In genomic region chr12:108635201-108635996, GRCh38 we compare ENCODE assay signal across 8 cellular contexts. TPM values are rescaled to one million over a fixed set of nuclear protein-coding genes. Genes with fewer than 3 reads are reported as not detected.
DNase-seq lines count a peak whose midpoint lies in the region; ATAC-seq and TF ChIP-seq lines count a peak whose summit lies in the region.

No MANE protein-coding gene starts in this region.

- H3K27me3 ChIP-seq in sigmoid colon: no peaks in the 10 kb centered on the region

- peaks cover 80% of the 10 kb centered on the region for H3K4me1 Mint-ChIP-seq in CD14-positive monocyte
- H3K4me1 Mint-ChIP-seq in central memory CD8-positive, alpha-beta T cell: peaks cover 45% of the 10 kb centered on the region

- H3K36me3 Mint-ChIP-seq in CD14-positive monocyte: peaks cover 9 to 13% of the 10 kb centered on the region in 2 donors
- H3K36me3 Mint-ChIP-seq in central memory CD8-positive, alpha-beta T cell (ENCODE audit: insufficient read depth): peaks cover 32% of the 10 kb centered on the region

- H3K36me3 ChIP-seq in sigmoid colon: no peaks in the 10 kb centered on the region

- peaks cover 0 to 64% (median 40%) of the 10 kb centered on the region in 4 donors for H3K4me1 ChIP-seq in sigmoid colon

- intact Hi-C loops in CD14-positive monocyte (cut with micrococcal nuclease): no loop called here
- intact Hi-C loops in sigmoid colon (cut with DNase I): loop anchor here (10.0 kb wide), 1 partner anchor 459 kb away; the partner anchor contains the start of genes ALKBH2 and UNG

- DNase-seq in CD14-positive monocyte (ENCODE audit: low spot score) (no peak), NOMO-1 treated with DMSO at 0.1 percent for 48 hours (lab: John Stamatoyannopoulos, UW; ENCODE audit: unreplicated experiment) (peak; percentile 97), sigmoid colon (no peak), ureter (ENCODE audit: low spot score) (no peak)
- peak in 1 of 2 donors; percentile 67 for DNase-seq in central memory CD8-positive, alpha-beta T cell (ENCODE audit: low spot score in 2 of 2)
- peak; percentile 38 for DNase-seq in stimulated activated naive CD4-positive, alpha-beta T cell treated with Interleukin-2 at 50 U/mL for 16 hours (lab: John Stamatoyannopoulos, UW)

- TF ChIP-seq POLR2A in sigmoid colon (IDR thresholded peaks at IDR 0.05): no peak

- 30 to 49% methylated on average over 15 of the region's 15 CpGs for WGBS in sigmoid colon, 2 donors

- ATAC-seq in GM18909 (IDR thresholded peaks at IDR 0.05; ENCODE audit: poor library complexity, unreplicated experiment) (peak; percentile 52), HG02970 (IDR thresholded peaks at IDR 0.05; ENCODE audit: low FRiP score, unreplicated experiment) (peak; percentile 40)
- peak; percentile 33 for ATAC-seq in central memory CD8-positive, alpha-beta T cell (replicated peaks; ENCODE audit: extremely low read depth, poor library complexity, severe bottlenecking)

- no peak overlapping the region for H3K4me3 ChIP-seq in sigmoid colon

- peaks cover 0 to 2% (median 0%) of the 10 kb centered on the region in 3 donors for H3K27me3 Mint-ChIP-seq in CD14-positive monocyte (ENCODE audit: low read depth in 3 of 3)
- H3K27me3 Mint-ChIP-seq in central memory CD8-positive, alpha-beta T cell: no peaks in the 10 kb centered on the region

- H3K4me3 Mint-ChIP-seq in CD14-positive monocyte: peak overlapping the region; percentile 39 to 98
- H3K4me3 Mint-ChIP-seq in central memory CD8-positive, alpha-beta T cell: peak overlapping the region; percentile 90

- TF ChIP-seq EP300 in sigmoid colon (IDR thresholded peaks at IDR 0.05): no peak

- TF ChIP-seq CTCF in CD14-positive monocyte (IDR thresholded peaks at IDR 0.05): no peak
- TF ChIP-seq CTCF in sigmoid colon (IDR thresholded peaks at IDR 0.05): no peak

- H3K9me3 ChIP-seq in sigmoid colon: no peaks in the 10 kb centered on the region

- peak overlapping the region; percentile 98 to 100 (median 100) for H3K27ac Mint-ChIP-seq in CD14-positive monocyte
- H3K27ac Mint-ChIP-seq in central memory CD8-positive, alpha-beta T cell (ENCODE audit: low read depth): peak overlapping the region; percentile 99

- H3K27ac ChIP-seq in sigmoid colon: peak overlapping the region in 2 of 4 donors; percentile 15 to 27

- H3K9me3 Mint-ChIP-seq in CD14-positive monocyte: peaks cover 0 to 5% (median 0%) of the 10 kb centered on the region in 7 donors
- no peaks in the 10 kb centered on the region for H3K9me3 Mint-ChIP-seq in central memory CD8-positive, alpha-beta T cell

RNA-seq across cellular contexts. Expression of gene SELPLG, which starts 1.7 kb away (rescaled TPM):
- polyA plus RNA-seq in CD14-positive monocyte (100 to 1,000 TPM; 247 to 349 TPM), sigmoid colon (10 to 100 TPM in 1 of 3 donors, 1 to 10 TPM in 2; 1.8 to 26.1 (median 6.7) TPM)
- total RNA-seq in sigmoid colon (1 to 10 TPM; 6.1 to 10.0 (median 7.6) TPM), ureter (4.3 TPM)

RNA-seq across cellular contexts. Expression of gene TMEM119, which starts 37.5 kb away (rescaled TPM):
- under 1 TPM; 0.18 to 0.56 TPM for polyA plus RNA-seq in CD14-positive monocyte
- total RNA-seq in sigmoid colon: 10 to 100 TPM in 1 of 4 donors, 1 to 10 TPM in 2, under 1 TPM in 1; 0.95 to 11.6 (median 6.7) TPM
- polyA plus RNA-seq in sigmoid colon: 10 to 100 TPM in 1 of 3 donors, 1 to 10 TPM in 2; 1.8 to 16.9 (median 2.4) TPM
- 15.9 TPM for total RNA-seq in ureter

Comparison
In these comparisons a context has a peak if more than half of its experiments do, and no peak if none do; other contexts are left out.
1. DNase-seq: peak in NOMO-1 treated with DMSO at 0.1 percent for 48 hours (single experiment) and stimulated activated naive CD4-positive, alpha-beta T cell treated with Interleukin-2 at 50 U/mL for 16 hours (single experiment); none in CD14-positive monocyte (single experiment), sigmoid colon (single experiment) and ureter (single experiment).
2. Peak in every context shown above with its lines, with median percentiles within 50 percentile points of each other: ATAC-seq.